16 cellular contexts compared by ENCODE assay signal in genomic region chr12:69097619-69098368, GRCh38.
DNase-seq lines count a peak whose midpoint lies in the region; ATAC-seq, FAIRE-seq and TF ChIP-seq lines count a peak whose summit lies in the region.
"Had no signal": no experiment of that assay in that cellular context is flagged by ENCODE, and none has a peak within 500 bp of the region (broad histone marks: within the 10 kb centered on the region; RNA-seq: fewer than 3 reads in every experiment).

No MANE protein-coding gene starts in this region.

- no peak overlapping the region for H3K27ac Mint-ChIP-seq in activated CD4-positive, alpha-beta memory T cell treated with anti-CD3 and anti-CD28 coated beads for 36 hours
- no peak overlapping the region for H3K27ac Mint-ChIP-seq in CD8-positive, alpha-beta T cell

- H3K9me3 ChIP-seq in CD8-positive, alpha-beta T cell (ENCODE audit: low read length): no peaks in the 10 kb centered on the region
- H3K9me3 ChIP-seq: thyroid gland had no signal

- H3K4me3 Mint-ChIP-seq in activated CD4-positive, alpha-beta memory T cell treated with anti-CD3 and anti-CD28 coated beads for 36 hours: no peak overlapping the region
- H3K4me3 Mint-ChIP-seq in CD8-positive, alpha-beta T cell: no peak overlapping the region

- H3K4me1 Mint-ChIP-seq in activated CD4-positive, alpha-beta memory T cell treated with anti-CD3 and anti-CD28 coated beads for 36 hours (ENCODE audit: low read depth): no peaks in the 10 kb centered on the region
- peaks cover 1% of the 10 kb centered on the region for H3K4me1 Mint-ChIP-seq in CD8-positive, alpha-beta T cell (ENCODE audit: low read depth)

- H3K9me3 Mint-ChIP-seq in activated CD4-positive, alpha-beta memory T cell treated with anti-CD3 and anti-CD28 coated beads for 36 hours: no peaks in the 10 kb centered on the region
- H3K9me3 Mint-ChIP-seq in CD8-positive, alpha-beta T cell: no peaks in the 10 kb centered on the region

- CTCF ChIA-PET in activated CD4-positive, alpha-beta memory T cell treated with anti-CD3 and anti-CD28 coated beads for 36 hours (lab: Charles Lee): no interaction called here
- CTCF ChIA-PET in CD8-positive, alpha-beta T cell (lab: Charles Lee): no interaction called here

- intact Hi-C loops in activated CD4-positive, alpha-beta memory T cell treated with anti-CD3 and anti-CD28 coated beads for 36 hours (cut with micrococcal nuclease): no loop called here
- intact Hi-C loops in CD8-positive, alpha-beta T cell (cut with DNase I, micrococcal nuclease): no loop called here

- TF ChIP-seq CTCF in epithelial cell of esophagus (IDR thresholded peaks at IDR 0.05; ENCODE audit: insufficient read depth, low read depth, low read length, missing control alignments): no peak
- no peak for TF ChIP-seq CTCF in CD8-positive, alpha-beta T cell (IDR thresholded peaks at IDR 0.05)

- ATAC-seq in GM19467 (IDR thresholded peaks at IDR 0.05; ENCODE audit: unreplicated experiment): no peak
- ATAC-seq in GM18519 (IDR thresholded peaks at IDR 0.05; ENCODE audit: low FRiP score, unreplicated experiment): no peak
- no peak for ATAC-seq in CD8-positive, alpha-beta T cell

- POLR2A ChIA-PET in activated CD4-positive, alpha-beta memory T cell treated with anti-CD3 and anti-CD28 coated beads for 36 hours (lab: Charles Lee): no interaction called here
- POLR2A ChIA-PET in CD8-positive, alpha-beta T cell (lab: Charles Lee): no interaction called here

- H3K4me1 ChIP-seq in CD8-positive, alpha-beta T cell (ENCODE audit: insufficient read depth, low read length): no peaks in the 10 kb centered on the region

- H3K27me3 Mint-ChIP-seq in activated CD4-positive, alpha-beta memory T cell treated with anti-CD3 and anti-CD28 coated beads for 36 hours: peaks cover 10% of the 10 kb centered on the region
- H3K27me3 Mint-ChIP-seq in CD8-positive, alpha-beta T cell (ENCODE audit: low read depth): peaks cover 15% of the 10 kb centered on the region

- no peak overlapping the region for H3K27ac ChIP-seq in CD8-positive, alpha-beta T cell (ENCODE audit: low read depth, low read length)
- H3K27ac ChIP-seq: thyroid gland had no signal

- no peaks in the 10 kb centered on the region for H3K36me3 ChIP-seq in CD8-positive, alpha-beta T cell (ENCODE audit: insufficient read depth, low read length)
- H3K36me3 ChIP-seq: thyroid gland had no signal

- peak; percentile 9 for FAIRE-seq in GM18507 (lab: Jason Lieb, UNC)
- FAIRE-seq: RCC 7860 had no signal

- no peak for DNase-seq in GM18507 (ENCODE audit: extremely low spot score, insufficient read length, low read depth)
- DNase-seq in OCI-M1 (lab: John Stamatoyannopoulos, UW): peak; percentile 52
- peak; percentile 41 for DNase-seq in epithelial cell of esophagus (ENCODE audit: low read depth)
- DNase-seq in renal cortical epithelial cell (ENCODE audit: low read depth): peak; percentile 67
- no peak for DNase-seq in activated CD4-positive, alpha-beta memory T cell treated with anti-CD3 and anti-CD28 coated beads for 36 hours
- no peak for DNase-seq in CD8-positive, alpha-beta T cell
- DNase-seq: activated CD4-positive, alpha-beta T cell treated with anti-CD3 and anti-CD28 coated beads, Interleukin-2, amount 50 U/mL, for 48 hours; activated gamma-delta T cell; NCI-H1417 treated with DMSO at 0.1 percent for 48 hours; NCI-H446; occipital lobe; stimulated activated CD4-positive, alpha-beta T cell treated with anti-CD3 and anti-CD28 coated beads, Interleukin-12 subunit alpha, Interleukin-12 subunit beta, amount 100 ng/mL, for 4 hours; thyroid gland had no signal

- no peaks in the 10 kb centered on the region for H3K36me3 Mint-ChIP-seq in activated CD4-positive, alpha-beta memory T cell treated with anti-CD3 and anti-CD28 coated beads for 36 hours
- no peaks in the 10 kb centered on the region for H3K36me3 Mint-ChIP-seq in CD8-positive, alpha-beta T cell

- H3K27me3 ChIP-seq in CD8-positive, alpha-beta T cell (ENCODE audit: insufficient read depth, low read length): no peaks in the 10 kb centered on the region
- H3K27me3 ChIP-seq: thyroid gland had no signal

- no peak overlapping the region for H3K4me3 ChIP-seq in epithelial cell of esophagus (ENCODE audit: low read length)
- no peak overlapping the region for H3K4me3 ChIP-seq in CD8-positive, alpha-beta T cell (ENCODE audit: low read depth, low read length)
- H3K4me3 ChIP-seq: thyroid gland had no signal

Comparison
In these comparisons a context has a peak if more than half of its experiments do, and no peak if none do; other contexts are left out.
1. DNase-seq: peak in OCI-M1 (single experiment), epithelial cell of esophagus (single experiment) and renal cortical epithelial cell (single experiment); none in GM18507 (single experiment), activated CD4-positive, alpha-beta memory T cell treated with anti-CD3 and anti-CD28 coated beads for 36 hours (single experiment) and CD8-positive, alpha-beta T cell (0 of 7).